8 cellular contexts compared by ENCODE assay signal in genomic region chr5:169805527-169805934, GRCh38.
DNase-seq lines count a peak whose midpoint lies in the region; ATAC-seq and TF ChIP-seq lines count a peak whose summit lies in the region.

No MANE protein-coding gene starts in this region.

- H3K27me3 Mint-ChIP-seq in activated T-cell treated with anti-CD3 and anti-CD28 coated beads, Interleukin-2, amount 50 U/mL, for 24 hours = no peaks in the 10 kb centered on the region

- CTCF ChIA-PET in HEK293T (lab: Yijun Ruan, JAX) = no interaction called here

- H3K27ac Mint-ChIP-seq in activated T-cell treated with anti-CD3 and anti-CD28 coated beads, Interleukin-2, amount 50 U/mL, for 24 hours = peak overlapping the region; percentile 96

- DNase-seq in activated effector memory CD4-positive, alpha-beta T cell treated with anti-CD3 and anti-CD28 coated beads, Interleukin-2, amount 50 U/mL, for 16 hours = peak; percentile 80
- DNase-seq in activated effector memory CD4-positive, alpha-beta T cell treated with Interleukin-2 at 50 U/mL for 16 hours = no peak
- peak; percentile 66 for DNase-seq in activated T-cell treated with anti-CD3 and anti-CD28 coated beads, Interleukin-2, amount 50 U/mL, for 24 hours
- DNase-seq in stimulated activated CD4-positive, alpha-beta T cell treated with anti-CD3 and anti-CD28 coated beads, Interleukin-1b, Interleukin-23, amount 100 ng/mL, for 24 hours (ENCODE audit: low read depth in 4 of 4, low spot score in 1 of 4) = peak; percentile 4 to 58 (median 23)
- DNase-seq in HEK293T (ENCODE audit: extremely low spot score) (no peak), COR-L47 (lab: John Stamatoyannopoulos, UW) (no peak), NCI-H128 (lab: John Stamatoyannopoulos, UW; ENCODE audit: unreplicated experiment) (no peak)

- no peaks in the 10 kb centered on the region for H3K9me3 Mint-ChIP-seq in activated T-cell treated with anti-CD3 and anti-CD28 coated beads, Interleukin-2, amount 50 U/mL, for 24 hours

- peak overlapping the region; percentile 54 for H3K4me3 Mint-ChIP-seq in activated T-cell treated with anti-CD3 and anti-CD28 coated beads, Interleukin-2, amount 50 U/mL, for 24 hours

- H3K4me1 Mint-ChIP-seq in activated T-cell treated with anti-CD3 and anti-CD28 coated beads, Interleukin-2, amount 50 U/mL, for 24 hours (ENCODE audit: low read depth) = peaks cover 56% of the 10 kb centered on the region

- peaks cover 92% of the 10 kb centered on the region for H3K36me3 Mint-ChIP-seq in activated T-cell treated with anti-CD3 and anti-CD28 coated beads, Interleukin-2, amount 50 U/mL, for 24 hours (ENCODE audit: low read depth)

- POLR2A ChIA-PET in HEK293T (lab: Yijun Ruan, JAX) = no interaction called here

- peak; percentile 87 for ATAC-seq in HG03097 (IDR thresholded peaks at IDR 0.05; ENCODE audit: low FRiP score, unreplicated experiment)

TF ChIP-seq in HEK293T, 16 proteins besides CTCF, POLR2A, EP300 and RAD21:
- no peak for TF ChIP-seq BHLHE40 (IDR thresholded peaks at IDR 0.05; ENCODE audit: borderline replicate concordance)
- TF ChIP-seq NFRKB (IDR thresholded peaks at IDR 0.05) = no peak
- TF ChIP-seq CTBP1 (IDR thresholded peaks at IDR 0.05; ENCODE audit: borderline replicate concordance) = no peak
- no peak for TF ChIP-seq ARNT (IDR thresholded peaks at IDR 0.05)
- TF ChIP-seq, protein P1, sequence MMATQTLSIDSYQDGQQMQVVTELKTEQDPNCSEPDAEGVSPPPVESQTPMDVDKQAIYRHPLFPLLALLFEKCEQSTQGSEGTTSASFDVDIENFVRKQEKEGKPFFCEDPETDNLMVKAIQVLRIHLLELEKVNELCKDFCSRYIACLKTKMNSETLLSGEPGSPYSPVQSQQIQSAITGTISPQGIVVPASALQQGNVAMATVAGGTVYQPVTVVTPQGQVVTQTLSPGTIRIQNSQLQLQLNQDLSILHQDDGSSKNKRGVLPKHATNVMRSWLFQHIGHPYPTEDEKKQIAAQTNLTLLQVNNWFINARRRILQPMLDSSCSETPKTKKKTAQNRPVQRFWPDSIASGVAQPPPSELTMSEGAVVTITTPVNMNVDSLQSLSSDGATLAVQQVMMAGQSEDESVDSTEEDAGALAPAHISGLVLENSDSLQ (IDR thresholded peaks at IDR 0.05) = no peak

Comparison
In these comparisons a context has a peak if more than half of its experiments do, and no peak if none do; other contexts are left out.
1. DNase-seq: peak in activated effector memory CD4-positive, alpha-beta T cell treated with anti-CD3 and anti-CD28 coated beads, Interleukin-2, amount 50 U/mL, for 16 hours (single experiment), activated T-cell treated with anti-CD3 and anti-CD28 coated beads, Interleukin-2, amount 50 U/mL, for 24 hours (single experiment) and stimulated activated CD4-positive, alpha-beta T cell treated with anti-CD3 and anti-CD28 coated beads, Interleukin-1b, Interleukin-23, amount 100 ng/mL, for 24 hours (4 of 4); none in activated effector memory CD4-positive, alpha-beta T cell treated with Interleukin-2 at 50 U/mL for 16 hours (single experiment), HEK293T (single experiment), COR-L47 (single experiment) and NCI-H128 (single experiment).